In genomic region chr2:113965644-113966043, GRCh38 we compare ENCODE assay signal across 9 cellular contexts.
DNase-seq lines count a peak whose midpoint lies in the region; ATAC-seq and TF ChIP-seq lines count a peak whose summit lies in the region.
"Had no signal": no experiment of that assay in that cellular context is flagged by ENCODE, and none has a peak within 500 bp of the region (broad histone marks: within the 10 kb centered on the region; RNA-seq: fewer than 3 reads in every experiment).

No MANE protein-coding gene starts in this region.

- no peaks in the 10 kb centered on the region for H3K9me3 Mint-ChIP-seq in osteocyte (ENCODE audit: unreplicated experiment)

- ATAC-seq in GM21381 (IDR thresholded peaks at IDR 0.05; ENCODE audit: unreplicated experiment) (peak; percentile 76), HG03520 (IDR thresholded peaks at IDR 0.05; ENCODE audit: unreplicated experiment) (peak; percentile 85)

- H3K4me1 Mint-ChIP-seq in osteocyte (ENCODE audit: unreplicated experiment), result peaks cover 7% of the 10 kb centered on the region

- H3K36me3 Mint-ChIP-seq in osteocyte (ENCODE audit: unreplicated experiment), result peaks cover 18% of the 10 kb centered on the region

- DNase-seq in activated CD4-positive, alpha-beta T cell treated with anti-CD3 and anti-CD28 coated beads for 4 hours, result peak; percentile 18 to 20
- DNase-seq in activated CD4-positive, alpha-beta T cell treated with anti-CD3 and anti-CD28 coated beads for 1 hour, result no peak
- DNase-seq in RPMI7951 (ENCODE audit: low read depth) (peak; percentile 29), epithelial cell of prostate (ENCODE audit: low read depth, low spot score) (peak; percentile 18), osteocyte (ENCODE audit: extremely low spot score, unreplicated experiment) (no peak), AG08396 (ENCODE audit: low spot score) (no peak)
- DNase-seq: gastrocnemius medialis had no signal

- peak; percentile 41 for TF ChIP-seq CTCF in osteocyte (IDR thresholded peaks at IDR 0.05)

- H3K27ac ChIP-seq in epithelial cell of prostate, result no peak overlapping the region
- H3K27ac ChIP-seq: gastrocnemius medialis had no signal

- H3K27me3 Mint-ChIP-seq in osteocyte (ENCODE audit: unreplicated experiment), result no peaks in the 10 kb centered on the region

- no peak overlapping the region for H3K27ac Mint-ChIP-seq in osteocyte (ENCODE audit: unreplicated experiment)

- H3K4me3 Mint-ChIP-seq in osteocyte (ENCODE audit: unreplicated experiment), result no peak overlapping the region

Comparison
In these comparisons a context has a peak if more than half of its experiments do, and no peak if none do; other contexts are left out.
1. DNase-seq: peak in activated CD4-positive, alpha-beta T cell treated with anti-CD3 and anti-CD28 coated beads for 4 hours (2 of 2), RPMI7951 (single experiment) and epithelial cell of prostate (single experiment); none in activated CD4-positive, alpha-beta T cell treated with anti-CD3 and anti-CD28 coated beads for 1 hour (single experiment), osteocyte (single experiment) and AG08396 (single experiment).